In the genomic region with DNA sequence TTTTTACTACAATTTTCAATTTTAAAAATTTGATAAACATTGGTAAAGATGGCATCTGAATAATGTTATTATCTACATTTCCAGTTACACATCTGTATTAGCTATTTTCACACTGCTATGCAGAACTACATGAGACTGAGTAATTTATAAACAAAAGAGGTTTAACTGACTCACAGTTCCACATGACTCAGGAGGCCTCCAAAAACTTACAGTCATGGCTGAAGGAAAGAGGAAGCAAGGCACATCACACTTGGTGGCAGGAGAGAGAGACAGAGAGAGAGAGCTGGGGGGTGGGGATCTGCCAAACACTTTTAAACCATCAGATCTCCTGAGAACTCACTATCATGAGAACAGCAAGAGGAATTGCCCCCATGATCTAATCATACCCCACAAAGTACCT, we compare ENCODE assay signal across 11 cellular contexts.
DNase-seq lines count a peak whose midpoint lies in the region; TF ChIP-seq lines count a peak whose summit lies in the region.
"Had no signal": no experiment of that assay in that cellular context is flagged by ENCODE, and none has a peak within 500 bp of the region (broad histone marks: within the 10 kb centered on the region; RNA-seq: fewer than 3 reads in every experiment).

No MANE protein-coding gene starts in this region.

- H3K27ac Mint-ChIP-seq in chondrocyte (ENCODE audit: unreplicated experiment) (peak overlapping the region; percentile 13), mesothelial cell of epicardium (peak overlapping the region; percentile 62)
- no peak overlapping the region for H3K27ac Mint-ChIP-seq in activated T-helper 2 cell treated with anti-CD3 and anti-CD28 coated beads, Interferon-gamma antibody, Interleukin-2, Interleukin-4, amounts not matched to agents 10 μg/mL and 5 μg/mL and 100 μg/mL, durations not matched to agents 14 hours and 24 hours and 36 hours

- no peaks in the 10 kb centered on the region for H3K79me2 ChIP-seq in PC-9 (ENCODE audit: low read depth)

- H3F3A ChIP-seq in PC-9 (ENCODE audit: insufficient read depth, low read depth): no peaks in the 10 kb centered on the region

- BruUV-seq in PC-9 (replicated peaks; lab: Mats Ljungman, UMichigan): no TSS peak

- no peaks in the 10 kb centered on the region for H3K9me3 ChIP-seq in PC-9 (ENCODE audit: insufficient read depth, low read depth)

- H3K4me2 ChIP-seq in PC-9: no peak overlapping the region

- H3K27me3 ChIP-seq in PC-9 (ENCODE audit: insufficient read depth, low read depth): no peaks in the 10 kb centered on the region

- peak; percentile 87 for DNase-seq in EH (ENCODE audit: low read depth)
- peak; percentile 91 for DNase-seq in MV-4-11 (lab: John Stamatoyannopoulos, UW)
- no peak for DNase-seq in chondrocyte (ENCODE audit: low spot score)
- DNase-seq in mesothelial cell of epicardium (ENCODE audit: low spot score in 2 of 2, unreplicated experiment in 2 of 2): no peak
- no peak for DNase-seq in activated effector memory CD4-positive, alpha-beta T cell treated with Interleukin-2 at 50 U/mL for 16 hours
- no peak for DNase-seq in activated T-helper 2 cell treated with anti-CD3 and anti-CD28 coated beads, Interferon-gamma antibody, Interleukin-2, Interleukin-4, amounts not matched to agents 10 μg/mL and 5 μg/mL and 100 μg/mL, durations not matched to agents 14 hours and 24 hours and 36 hours (ENCODE audit: low spot score)
- no peak for DNase-seq in PC-9
- no peak for DNase-seq in ecto neural progenitor cell (ENCODE audit: low spot score)
- DNase-seq: amygdala, nucleus accumbens had no signal

- no peak overlapping the region for H2AFZ ChIP-seq in PC-9

- no peaks in the 10 kb centered on the region for H3K9me2 ChIP-seq in PC-9 (ENCODE audit: insufficient read depth)

- intact Hi-C loops in activated T-helper 2 cell treated with anti-CD3 and anti-CD28 coated beads, Interferon-gamma antibody, Interleukin-2, Interleukin-4, amounts not matched to agents 10 μg/mL and 5 μg/mL and 100 μg/mL, durations not matched to agents 14 hours and 24 hours and 36 hours (cut with micrococcal nuclease): no loop called here
- intact Hi-C loops in PC-9 (cut with micrococcal nuclease; ENCODE audit: unreplicated experiment): no loop called here

- H3K36me3 Mint-ChIP-seq in chondrocyte (ENCODE audit: low read depth): peaks cover 3% of the 10 kb centered on the region
- peaks cover 16% of the 10 kb centered on the region for H3K36me3 Mint-ChIP-seq in mesothelial cell of epicardium
- no peaks in the 10 kb centered on the region for H3K36me3 Mint-ChIP-seq in activated T-helper 2 cell treated with anti-CD3 and anti-CD28 coated beads, Interferon-gamma antibody, Interleukin-2, Interleukin-4, amounts not matched to agents 10 μg/mL and 5 μg/mL and 100 μg/mL, durations not matched to agents 14 hours and 24 hours and 36 hours (ENCODE audit: low read depth)

- H4K20me1 ChIP-seq in PC-9 (ENCODE audit: insufficient read depth): no peaks in the 10 kb centered on the region

- no peaks in the 10 kb centered on the region for H3K36me3 ChIP-seq in PC-9 (ENCODE audit: low read depth)

- H3K27me3 Mint-ChIP-seq in chondrocyte (ENCODE audit: low read depth) (peaks cover 2% of the 10 kb centered on the region), mesothelial cell of epicardium (ENCODE audit: low read depth) (no peaks in the 10 kb centered on the region)
- no peaks in the 10 kb centered on the region for H3K27me3 Mint-ChIP-seq in activated T-helper 2 cell treated with anti-CD3 and anti-CD28 coated beads, Interferon-gamma antibody, Interleukin-2, Interleukin-4, amounts not matched to agents 10 μg/mL and 5 μg/mL and 100 μg/mL, durations not matched to agents 14 hours and 24 hours and 36 hours (ENCODE audit: low read depth)

- no peak overlapping the region for H3K27ac ChIP-seq in PC-9

- H3K4me1 ChIP-seq in PC-9 (replicated peaks; ENCODE audit: insufficient read depth): no peaks in the 10 kb centered on the region

- H3K9me3 Mint-ChIP-seq in chondrocyte (ENCODE audit: low read depth) (peaks cover 16% of the 10 kb centered on the region), mesothelial cell of epicardium (peaks cover 25% of the 10 kb centered on the region)
- no peaks in the 10 kb centered on the region for H3K9me3 Mint-ChIP-seq in activated T-helper 2 cell treated with anti-CD3 and anti-CD28 coated beads, Interferon-gamma antibody, Interleukin-2, Interleukin-4, amounts not matched to agents 10 μg/mL and 5 μg/mL and 100 μg/mL, durations not matched to agents 14 hours and 24 hours and 36 hours

- CTCF ChIA-PET in PC-9 (lab: Charles Lee): no interaction called here

- peaks cover 9% of the 10 kb centered on the region for H3K4me1 Mint-ChIP-seq in chondrocyte (ENCODE audit: low read depth)
- H3K4me1 Mint-ChIP-seq in mesothelial cell of epicardium: peaks cover 28% of the 10 kb centered on the region
- no peaks in the 10 kb centered on the region for H3K4me1 Mint-ChIP-seq in activated T-helper 2 cell treated with anti-CD3 and anti-CD28 coated beads, Interferon-gamma antibody, Interleukin-2, Interleukin-4, amounts not matched to agents 10 μg/mL and 5 μg/mL and 100 μg/mL, durations not matched to agents 14 hours and 24 hours and 36 hours (ENCODE audit: low read depth)

- H3K4me3 ChIP-seq in PC-9: no peak overlapping the region
- H3K4me3 ChIP-seq: K562 had no signal

- POLR2A ChIA-PET in PC-9 (lab: Charles Lee; ENCODE audit: unreplicated experiment): no interaction called here

- no peak overlapping the region for H3K4me3 Mint-ChIP-seq in chondrocyte (ENCODE audit: unreplicated experiment)
- no peak overlapping the region for H3K4me3 Mint-ChIP-seq in mesothelial cell of epicardium
- no peak overlapping the region for H3K4me3 Mint-ChIP-seq in activated T-helper 2 cell treated with anti-CD3 and anti-CD28 coated beads, Interferon-gamma antibody, Interleukin-2, Interleukin-4, amounts not matched to agents 10 μg/mL and 5 μg/mL and 100 μg/mL, durations not matched to agents 14 hours and 24 hours and 36 hours (ENCODE audit: low read depth)

- TF ChIP-seq CTCF in chondrocyte (IDR thresholded peaks at IDR 0.05) (no peak), mesothelial cell of epicardium (IDR thresholded peaks at IDR 0.05; ENCODE audit: unreplicated experiment) (no peak), PC-9 (conservative IDR thresholded peaks at IDR 0.05) (no peak)

Comparison
In these comparisons a context has a peak if more than half of its experiments do, and no peak if none do; other contexts are left out.
1. DNase-seq: peak in EH (single experiment) and MV-4-11 (single experiment); none in chondrocyte (single experiment), mesothelial cell of epicardium (0 of 2), activated effector memory CD4-positive, alpha-beta T cell treated with Interleukin-2 at 50 U/mL for 16 hours (single experiment), activated T-helper 2 cell treated with anti-CD3 and anti-CD28 coated beads, Interferon-gamma antibody, Interleukin-2, Interleukin-4, amounts not matched to agents 10 μg/mL and 5 μg/mL and 100 μg/mL, durations not matched to agents 14 hours and 24 hours and 36 hours (single experiment), PC-9 (0 of 2) and ecto neural progenitor cell (single experiment).